Comparison of ENCODE assay signal across 8 cellular contexts in the genomic region with DNA sequence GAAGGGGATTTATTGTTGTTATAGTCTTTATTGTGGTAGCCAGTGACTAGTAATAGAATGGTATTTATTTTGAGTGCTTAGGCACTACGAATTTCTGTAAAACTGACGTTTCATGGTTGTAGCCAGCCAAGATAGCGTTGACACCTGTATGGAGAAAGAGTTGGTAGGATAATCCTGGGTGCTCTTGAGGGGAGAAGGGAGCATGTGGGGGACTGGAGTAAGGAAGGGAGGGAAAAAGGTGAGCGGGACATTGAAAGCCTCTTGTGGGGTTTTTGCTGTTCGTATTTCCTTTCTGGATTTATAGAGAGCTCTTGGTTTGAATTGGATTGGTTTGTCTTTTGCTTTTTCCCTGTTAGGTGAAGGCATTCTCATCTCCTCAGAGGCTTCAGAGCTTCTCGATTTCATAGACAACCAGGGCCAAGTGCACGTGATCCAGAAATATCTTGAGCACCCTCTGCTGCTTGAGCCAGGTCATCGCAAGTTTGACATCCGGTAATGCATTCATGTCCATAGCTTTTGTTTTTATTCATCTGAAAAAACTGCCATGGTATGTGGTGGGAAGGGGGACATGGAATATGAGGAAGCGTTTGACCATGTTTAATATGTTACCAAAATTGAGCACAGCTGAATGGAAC. TPM values are rescaled to one million over a fixed set of nuclear protein-coding genes. Genes with fewer than 3 reads are reported as not detected.
A peak's percentile ranks its signal among the peaks of the same experiment; 100 is the strongest.
DNase-seq lines count a peak whose midpoint lies in the region; ATAC-seq, FAIRE-seq and TF ChIP-seq lines count a peak whose summit lies in the region.
"Not testable (repeated sequence)": the region's sequence is repeated elsewhere in the genome, so short reads cannot be mapped to it uniquely, and the experiment has no call there.

No MANE protein-coding gene starts in this region.

- not testable (repeated sequence) for H3K4me1 ChIP-seq in foreskin keratinocyte

- FAIRE-seq in D721Med (lab: Jason Lieb, UNC): not testable (repeated sequence)

- peak; percentile 25 for TF ChIP-seq CTCF in D721Med (IDR thresholded peaks at IDR 0.05; ENCODE audit: insufficient read depth, missing control alignments)
- TF ChIP-seq CTCF in foreskin keratinocyte (conservative IDR thresholded peaks at IDR 0.05): peak; percentile 60

- not testable (repeated sequence) for H3K27me3 ChIP-seq in foreskin keratinocyte

- not testable (repeated sequence) for H3K27ac ChIP-seq in foreskin keratinocyte

- DNase-seq in D721Med (ENCODE audit: insufficient read length, low spot score): not testable (repeated sequence)
- peak; percentile 20 for DNase-seq in NCI-H69 (lab: John Stamatoyannopoulos, UW)
- peak; percentile 32 for DNase-seq in UCSD-AML1 (lab: John Stamatoyannopoulos, UW; ENCODE audit: unreplicated experiment)
- peak; percentile 52 for DNase-seq in amniotic epithelial cell (ENCODE audit: low read depth)
- DNase-seq in foreskin keratinocyte: peak in 1 of 2 donors; percentile 11
- peak; percentile 45 for DNase-seq in myocyte (ENCODE audit: low read depth)
- DNase-seq in superior temporal gyrus (ENCODE audit: extremely low spot score): peak; percentile 61

- peak; percentile 70 for ATAC-seq in HG02798 (IDR thresholded peaks at IDR 0.05; ENCODE audit: poor library complexity, unreplicated experiment)
- peak; percentile 44 for ATAC-seq in foreskin keratinocyte

RNA-seq across cellular contexts. Expression of a gene that starts 19.0 kb away (rescaled TPM):
- total RNA-seq in foreskin keratinocyte: 52.7 and 58.0 TPM in 2 replicates
- 18.1 and 25.0 TPM in 2 replicates for polyA plus RNA-seq in foreskin keratinocyte
- total RNA-seq in myocyte: 49.0 and 79.6 TPM in 2 replicates
- 34.1 TPM for polyA plus RNA-seq in myocyte (2012)

RNA-seq across cellular contexts. Expression of a gene that starts 41.3 kb away (rescaled TPM):
- total RNA-seq in foreskin keratinocyte (26.1 and 32.4 TPM in 2 replicates), myocyte (11.8 and 14.0 TPM in 2 replicates)
- polyA plus RNA-seq in foreskin keratinocyte: 8.0 and 12.0 TPM in 2 replicates
- polyA plus RNA-seq in myocyte (2012): 6.0 TPM
